Comparison of ENCODE assay signal across 14 cellular contexts in the genomic region with DNA sequence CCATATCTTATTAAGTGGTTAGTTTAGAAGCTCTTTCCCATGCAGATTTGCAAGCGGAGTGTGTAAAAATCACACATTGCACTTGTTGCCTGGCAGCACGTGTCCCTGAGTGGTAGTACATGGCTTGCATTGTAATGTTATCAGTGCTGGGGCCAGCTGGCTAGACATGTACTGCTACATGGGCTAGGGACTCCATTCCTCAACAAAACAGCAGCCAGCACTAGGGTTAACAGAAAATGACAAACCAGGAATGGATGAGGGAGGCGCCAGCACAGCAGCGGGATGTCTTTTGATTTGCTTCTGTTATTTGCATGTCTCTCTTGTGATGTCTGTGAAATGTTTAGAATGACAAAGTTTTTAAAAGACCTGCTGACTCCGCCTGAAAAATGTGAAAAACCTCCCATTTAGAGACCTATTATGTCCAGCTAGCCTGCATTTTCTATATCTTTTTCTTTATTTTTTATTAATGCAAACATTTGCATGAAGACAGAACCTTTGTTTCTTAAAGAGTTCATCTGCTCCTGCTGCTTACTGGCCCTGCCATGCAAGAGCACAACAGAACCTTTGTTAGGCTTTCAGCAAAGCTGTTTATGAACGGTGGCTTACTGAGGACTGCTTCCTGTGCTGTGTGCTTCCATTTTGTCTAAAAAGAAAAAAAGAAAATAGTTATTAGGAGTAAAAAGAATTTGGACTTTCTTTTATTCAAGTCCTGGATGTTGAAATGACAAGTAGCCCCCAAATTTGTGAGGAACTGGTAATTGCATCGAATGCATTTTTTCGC. TPM values are rescaled to one million over a fixed set of nuclear protein-coding genes. Genes with fewer than 3 reads are reported as not detected.
DNase-seq lines count a peak whose midpoint lies in the region; ATAC-seq, FAIRE-seq and TF ChIP-seq lines count a peak whose summit lies in the region.
"Had no signal": no experiment of that assay in that cellular context is flagged by ENCODE, and none has a peak within 500 bp of the region (broad histone marks: within the 10 kb centered on the region; RNA-seq: fewer than 3 reads in every experiment).

No MANE protein-coding gene starts in this region.

- peak; percentile 78 for DNase-seq in NCI-H69 (lab: John Stamatoyannopoulos, UW)
- peak; percentile 17 for DNase-seq in glutamatergic neuron
- DNase-seq in pancreas, result no peak
- DNase-seq in adrenal gland, result no peak
- DNase-seq in GDM1 (lab: John Stamatoyannopoulos, UW), result no peak
- DNase-seq in thyroid gland, result no peak
- DNase-seq in CD8-positive, alpha-beta memory T cell, result no peak
- DNase-seq: activated B cell treated with CpG ODN at 0.5 μM for 24 hours; colonic mucosa; NCI-H1105; stimulated activated CD4-positive, alpha-beta T cell treated with anti-CD3 and anti-CD28 coated beads, Interleukin-1b, Interleukin-23, amount 100 ng/mL, for 48 hours; stimulated activated naive CD8-positive, alpha-beta T cell treated with anti-CD3 and anti-CD28 coated beads, Interleukin-15, Interleukin-2, amounts not matched to agents 100 U/mL and 50 U/mL, for 24 hours had no signal

- no peak for TF ChIP-seq CTCF in glutamatergic neuron (IDR thresholded peaks at IDR 0.05; ENCODE audit: partially characterized antibody, unreplicated experiment)
- no peak for TF ChIP-seq CTCF in pancreas (IDR thresholded peaks at IDR 0.05)
- TF ChIP-seq CTCF in adrenal gland (IDR thresholded peaks at IDR 0.05), result no peak
- TF ChIP-seq CTCF in thyroid gland (IDR thresholded peaks at IDR 0.05), result no peak

- no peak overlapping the region for H3K4me3 Mint-ChIP-seq in glutamatergic neuron (ENCODE audit: unreplicated experiment)
- no peak overlapping the region for H3K4me3 Mint-ChIP-seq in CD8-positive, alpha-beta memory T cell
- H3K4me3 Mint-ChIP-seq: activated B cell treated with CpG ODN at 0.5 μM for 24 hours had no signal

- H3K27ac ChIP-seq in pancreas, result no peak overlapping the region
- no peak overlapping the region for H3K27ac ChIP-seq in adrenal gland
- no peak overlapping the region for H3K27ac ChIP-seq in thyroid gland
- H3K27ac ChIP-seq in CD8-positive, alpha-beta memory T cell (ENCODE audit: low read depth, low read length), result no peak overlapping the region
- H3K27ac ChIP-seq: colonic mucosa, gastroesophageal sphincter had no signal

- CTCF ChIA-PET in CD8-positive, alpha-beta memory T cell (lab: Charles Lee), result no interaction called here

- peaks cover 2% of the 10 kb centered on the region for H3K9me3 Mint-ChIP-seq in glutamatergic neuron (ENCODE audit: unreplicated experiment)
- no peaks in the 10 kb centered on the region for H3K9me3 Mint-ChIP-seq in CD8-positive, alpha-beta memory T cell
- H3K9me3 Mint-ChIP-seq: activated B cell treated with CpG ODN at 0.5 μM for 24 hours had no signal

- 79 to 82% methylated on average over 8 of the region's 8 CpGs for WGBS in pancreas, 2 donors
- 86 to 91% (median 88%) methylated on average over 8 of the region's 8 CpGs for WGBS in adrenal gland, 4 donors
- WGBS in thyroid gland, 2 donors, result 78 to 79% methylated on average over 8 of the region's 8 CpGs

- peak in 3 of 4 donors; percentile 19 to 44 (median 24) for ATAC-seq in pancreas
- ATAC-seq: gastroesophageal sphincter had no signal

- H3K4me1 ChIP-seq in ES-I3 (ENCODE audit: insufficient read depth, low read length) (peaks cover 24% of the 10 kb centered on the region), pancreas (peaks cover 0 to 8% (median 0%) of the 10 kb centered on the region in 3 donors), adrenal gland (replicated peaks in 1 of 2) (peaks cover 0 to 4% of the 10 kb centered on the region in 2 donors), thyroid gland (no peaks in the 10 kb centered on the region)
- H3K4me1 ChIP-seq in CD8-positive, alpha-beta memory T cell (ENCODE audit: insufficient read depth, low read length), result no peaks in the 10 kb centered on the region
- H3K4me1 ChIP-seq: colonic mucosa had no signal

- H3K9me3 ChIP-seq in ES-I3 (ENCODE audit: control insufficient read depth, insufficient read depth, low read length), result no peaks in the 10 kb centered on the region
- H3K9me3 ChIP-seq in pancreas, result no peaks in the 10 kb centered on the region
- H3K9me3 ChIP-seq in adrenal gland (replicated peaks in 1 of 3), result no peaks in the 10 kb centered on the region
- no peaks in the 10 kb centered on the region for H3K9me3 ChIP-seq in thyroid gland
- no peaks in the 10 kb centered on the region for H3K9me3 ChIP-seq in CD8-positive, alpha-beta memory T cell (ENCODE audit: low read length)
- H3K9me3 ChIP-seq: colonic mucosa, gastroesophageal sphincter had no signal

- no peak for FAIRE-seq in pancreas (lab: Jason Lieb, UNC)

- H3K4me1 Mint-ChIP-seq in glutamatergic neuron (ENCODE audit: low read depth, unreplicated experiment), result no peaks in the 10 kb centered on the region
- peaks cover 12 to 18% (median 17%) of the 10 kb centered on the region in 3 donors for H3K4me1 Mint-ChIP-seq in CD8-positive, alpha-beta memory T cell

- no peak overlapping the region for H3K27ac Mint-ChIP-seq in glutamatergic neuron (ENCODE audit: unreplicated experiment)
- H3K27ac Mint-ChIP-seq in CD8-positive, alpha-beta memory T cell, result peak overlapping the region in 1 of 8 donors; percentile 26
- H3K27ac Mint-ChIP-seq: activated B cell treated with CpG ODN at 0.5 μM for 24 hours had no signal

- no peaks in the 10 kb centered on the region for H3K27me3 Mint-ChIP-seq in glutamatergic neuron (ENCODE audit: unreplicated experiment)
- H3K27me3 Mint-ChIP-seq in CD8-positive, alpha-beta memory T cell, result no peaks in the 10 kb centered on the region
- H3K27me3 Mint-ChIP-seq: activated B cell treated with CpG ODN at 0.5 μM for 24 hours had no signal

- POLR2A ChIA-PET in CD8-positive, alpha-beta memory T cell (lab: Charles Lee), result no interaction called here

- H3K36me3 Mint-ChIP-seq in glutamatergic neuron (ENCODE audit: unreplicated experiment), result no peaks in the 10 kb centered on the region
- peaks cover 0 to 6% (median 2%) of the 10 kb centered on the region in 3 donors for H3K36me3 Mint-ChIP-seq in CD8-positive, alpha-beta memory T cell

- peak overlapping the region; percentile 3; the same call in 1 of the 2 replicates for H3K9ac ChIP-seq in ES-I3 (ENCODE audit: low read depth, low read length)

- no peak overlapping the region for H3K4me3 ChIP-seq in pancreas
- no peak overlapping the region for H3K4me3 ChIP-seq in adrenal gland
- no peak overlapping the region for H3K4me3 ChIP-seq in thyroid gland (replicated peaks in 1 of 3)
- no peak overlapping the region for H3K4me3 ChIP-seq in CD8-positive, alpha-beta memory T cell (ENCODE audit: low read length)
- H3K4me3 ChIP-seq: colonic mucosa, gastroesophageal sphincter had no signal

- no peak for TF ChIP-seq POLR2A in adrenal gland (IDR thresholded peaks at IDR 0.05)
- no peak for TF ChIP-seq POLR2A in thyroid gland (IDR thresholded peaks at IDR 0.05)

- H3K27me3 ChIP-seq in pancreas (no peaks in the 10 kb centered on the region), adrenal gland (no peaks in the 10 kb centered on the region), thyroid gland (no peaks in the 10 kb centered on the region)
- H3K27me3 ChIP-seq in CD8-positive, alpha-beta memory T cell (ENCODE audit: insufficient read depth, low read length, poor library complexity, severe bottlenecking), result no peaks in the 10 kb centered on the region
- H3K27me3 ChIP-seq: colonic mucosa, gastroesophageal sphincter had no signal

- H3K36me3 ChIP-seq in ES-I3 (ENCODE audit: insufficient read depth, low read length), result no peaks in the 10 kb centered on the region
- no peaks in the 10 kb centered on the region for H3K36me3 ChIP-seq in pancreas
- no peaks in the 10 kb centered on the region for H3K36me3 ChIP-seq in adrenal gland (replicated peaks in 1 of 2)
- H3K36me3 ChIP-seq in thyroid gland, result no peaks in the 10 kb centered on the region
- no peaks in the 10 kb centered on the region for H3K36me3 ChIP-seq in CD8-positive, alpha-beta memory T cell (ENCODE audit: insufficient read depth, low read length)
- H3K36me3 ChIP-seq: colonic mucosa, gastroesophageal sphincter had no signal

- intact Hi-C loops in pancreas (cut with DNase I) (no loop called here), adrenal gland (cut with DNase I) (no loop called here), thyroid gland (cut with DNase I) (no loop called here)

RNA-seq across cellular contexts. Expression of a gene that starts 40.7 kb away (rescaled TPM):
- 35.5 TPM for total RNA-seq in glutamatergic neuron (ENCODE audit: unreplicated experiment)
- 10 to 100 TPM in 4 of 6 donors, 1 to 10 TPM in 2; 9.7 to 23.6 (median 12.2) TPM for total RNA-seq in pancreas
- 10 to 100 TPM; 14.9 to 21.3 TPM for polyA plus RNA-seq in pancreas
- 10 to 100 TPM; 17.6 to 63.0 (median 26.4) TPM for total RNA-seq in adrenal gland
- polyA plus RNA-seq in adrenal gland, result 10 to 100 TPM; 19.2 to 26.9 (median 23.5) TPM
- 10 to 100 TPM; 29.4 to 65.8 (median 45.7) TPM for total RNA-seq in thyroid gland
- 10 to 100 TPM; 16.9 to 18.4 TPM for total RNA-seq in CD8-positive, alpha-beta memory T cell
- polyA plus RNA-seq in CD8-positive, alpha-beta memory T cell, result 19.7 TPM

RNA-seq across cellular contexts. Expression of a gene that starts 58.9 kb away (rescaled TPM):
- total RNA-seq in glutamatergic neuron (ENCODE audit: unreplicated experiment), result 25.0 TPM
- total RNA-seq in pancreas, result 10 to 100 TPM in 3 of 6 donors, 1 to 10 TPM in 3; 1.3 to 27.0 (median 9.4) TPM
- 10 to 100 TPM in 1 of 2 donors, 1 to 10 TPM in 1; 3.1 to 19.1 TPM for polyA plus RNA-seq in pancreas
- 10 to 100 TPM in 6 of 8 donors, 1 to 10 TPM in 2; 5.8 to 24.5 (median 13.4) TPM for total RNA-seq in adrenal gland
- 1 to 10 TPM; 5.9 to 9.7 (median 7.1) TPM for polyA plus RNA-seq in adrenal gland
- 10 to 100 TPM in 1 of 4 donors, 1 to 10 TPM in 3; 2.8 to 10.3 (median 7.4) TPM for total RNA-seq in thyroid gland
- total RNA-seq in CD8-positive, alpha-beta memory T cell, result under 1 TPM; 0.27 to 0.35 TPM
- polyA plus RNA-seq in CD8-positive, alpha-beta memory T cell, result not detected

Comparison
In these comparisons a context has a peak if more than half of its experiments do, and no peak if none do; other contexts are left out.
1. DNase-seq: peak in NCI-H69 (single experiment) and glutamatergic neuron (single experiment); none in pancreas (0 of 6), adrenal gland (0 of 7), GDM1 (single experiment), thyroid gland (0 of 2) and CD8-positive, alpha-beta memory T cell (0 of 5).